ENCODE assay signal across 9 cellular contexts in genomic region chr1:112701227-112702066, GRCh38. TPM values are rescaled to one million over a fixed set of nuclear protein-coding genes. Genes with fewer than 3 reads are reported as not detected.
A peak's percentile ranks its signal among the peaks of the same experiment; 100 is the strongest.
DNase-seq lines count a peak whose midpoint lies in the region; ATAC-seq and TF ChIP-seq lines count a peak whose summit lies in the region.
"Had no signal": no experiment of that assay in that cellular context is flagged by ENCODE, and none has a peak within 500 bp of the region (broad histone marks: within the 10 kb centered on the region; RNA-seq: fewer than 3 reads in every experiment).

No MANE protein-coding gene starts in this region.

- peak overlapping the region in 1 of 2 experiments; percentile 82 for H3K14ac ChIP-seq in mesenchymal stem cell (ENCODE audit: low read length in 2 of 2)

- H2AK5ac ChIP-seq in mesenchymal stem cell (ENCODE audit: low read length, severe bottlenecking) = peak overlapping the region; percentile 82

- H3K27ac ChIP-seq in ascending aorta (peak overlapping the region; percentile 99), mesenchymal stem cell (ENCODE audit: low read length, poor library complexity, severe bottlenecking) (peak overlapping the region; percentile 89), testis (peak overlapping the region; percentile 93)

- H3K18ac ChIP-seq in mesenchymal stem cell (ENCODE audit: low read depth in 1 of 2, low read length in 2 of 2) = peak overlapping the region; percentile 65 to 78

- no peaks in the 10 kb centered on the region for H3K9me3 Mint-ChIP-seq in T-helper 2 cell treated with Interferon-gamma antibody and Interleukin-4, amounts not matched to agents 5 μg/mL and 100 μg/mL, for 36 hours

- peak overlapping the region in 1 of 2 experiments; percentile 55 for H2BK12ac ChIP-seq in mesenchymal stem cell (ENCODE audit: low read length in 2 of 2)

- peak overlapping the region; percentile 62 for H3K9ac ChIP-seq in mesenchymal stem cell (ENCODE audit: low read length)

- TF ChIP-seq POLR2A in testis (IDR thresholded peaks at IDR 0.05) = no peak

- no peaks in the 10 kb centered on the region for H3K27me3 Mint-ChIP-seq in T-helper 2 cell treated with Interferon-gamma antibody and Interleukin-4, amounts not matched to agents 5 μg/mL and 100 μg/mL, for 36 hours (ENCODE audit: low read depth)

- TF ChIP-seq CTCF in ascending aorta (IDR thresholded peaks at IDR 0.05) (no peak), testis (IDR thresholded peaks at IDR 0.05) (no peak)

- no peak overlapping the region for H2AFZ ChIP-seq in mesenchymal stem cell (ENCODE audit: low read depth, low read length)

- intact Hi-C loops in ascending aorta (cut with DNase I) (loop anchor here (5.0 to 10.0 kb wide), 4 partner anchors 159 to 967 kb away; partner anchors contain the start of genes INKA2 and MAGI3), testis (cut with DNase I; ENCODE audit: low total_unique reads) (no loop called here)

- 74% methylated on average over 17 of the region's 17 CpGs for WGBS in mesenchymal stem cell
- 49 to 60% methylated on average over 10 to 17 of the region's 17 CpGs for WGBS in testis, 2 donors

- no peak for DNase-seq in T-helper 2 cell treated with Interferon-gamma antibody and Interleukin-4, amounts not matched to agents 5 μg/mL and 100 μg/mL, for 36 hours (ENCODE audit: low spot score)
- no peak for DNase-seq in T-helper 2 cell
- no peak for DNase-seq in ascending aorta (ENCODE audit: low spot score in 2 of 2)
- no peak for DNase-seq in mesenchymal stem cell
- DNase-seq in testis = no peak
- no peak for DNase-seq in DMS114 treated with DMSO at 0.1 percent for 48 hours (lab: John Stamatoyannopoulos, UW; ENCODE audit: unreplicated experiment)
- DNase-seq in kidney glomerular epithelial cell (lab: John Stamatoyannopoulos, UW) = no peak
- DNase-seq: NCI-H524 treated with DMSO at 0.1 percent for 48 hours had no signal

- H3K36me3 Mint-ChIP-seq in T-helper 2 cell treated with Interferon-gamma antibody and Interleukin-4, amounts not matched to agents 5 μg/mL and 100 μg/mL, for 36 hours (ENCODE audit: low read depth) = peaks cover 37% of the 10 kb centered on the region

- H3K4me1 Mint-ChIP-seq in T-helper 2 cell treated with Interferon-gamma antibody and Interleukin-4, amounts not matched to agents 5 μg/mL and 100 μg/mL, for 36 hours (ENCODE audit: low read depth) = peaks cover 61% of the 10 kb centered on the region

- no peak overlapping the region for H3K23ac ChIP-seq in mesenchymal stem cell (ENCODE audit: low read length in 2 of 2)

- peak overlapping the region; percentile 81 for H4K8ac ChIP-seq in mesenchymal stem cell (ENCODE audit: low read length)

- H3K4me3 Mint-ChIP-seq in T-helper 2 cell treated with Interferon-gamma antibody and Interleukin-4, amounts not matched to agents 5 μg/mL and 100 μg/mL, for 36 hours = peak overlapping the region; percentile 59

- peak overlapping the region; percentile 35 to 57 for H3K4ac ChIP-seq in mesenchymal stem cell (ENCODE audit: low read depth in 1 of 2, low read length in 2 of 2)

- H2BK15ac ChIP-seq in mesenchymal stem cell (ENCODE audit: low read depth, poor library complexity, severe bottlenecking) = peak overlapping the region; percentile 29

- H3K4me3 ChIP-seq in ascending aorta (peak overlapping the region in 1 of 2 donors; percentile 0), mesenchymal stem cell (ENCODE audit: insufficient read depth in 1 of 2, low read depth in 1 of 2, low read length in 2 of 2) (no peak overlapping the region), testis (no peak overlapping the region)

- H3K27me3 ChIP-seq in ascending aorta (no peaks in the 10 kb centered on the region), mesenchymal stem cell (ENCODE audit: control insufficient read depth in 1 of 2, insufficient read depth in 1 of 2, low read length in 2 of 2) (no peaks in the 10 kb centered on the region), testis (no peaks in the 10 kb centered on the region)

- H2BK5ac ChIP-seq in mesenchymal stem cell (ENCODE audit: low read depth, low read length, poor library complexity, severe bottlenecking) = no peak overlapping the region

- H3K79me1 ChIP-seq in mesenchymal stem cell (replicated peaks; ENCODE audit: low read length, poor library complexity, severe bottlenecking) = peaks cover 1% of the 10 kb centered on the region

- H3K4me1 ChIP-seq in ascending aorta (peaks cover 28 to 45% of the 10 kb centered on the region in 2 donors), mesenchymal stem cell (ENCODE audit: control insufficient read depth, insufficient read depth, low read depth, low read length) (peaks cover 57% of the 10 kb centered on the region), testis (peaks cover 78% of the 10 kb centered on the region)

- no peak overlapping the region for H3K4me2 ChIP-seq in mesenchymal stem cell (ENCODE audit: low read length, poor library complexity, severe bottlenecking)

- no peaks in the 10 kb centered on the region for H3K9me3 ChIP-seq in ascending aorta
- no peaks in the 10 kb centered on the region for H3K9me3 ChIP-seq in mesenchymal stem cell (ENCODE audit: control insufficient read depth, low read length)
- no peaks in the 10 kb centered on the region for H3K9me3 ChIP-seq in testis

- peak overlapping the region; percentile 91 for H3K27ac Mint-ChIP-seq in T-helper 2 cell treated with Interferon-gamma antibody and Interleukin-4, amounts not matched to agents 5 μg/mL and 100 μg/mL, for 36 hours

- H4K91ac ChIP-seq in mesenchymal stem cell (ENCODE audit: low read length) = peak overlapping the region; percentile 30

- H3K36me3 ChIP-seq in ascending aorta (peaks cover 47 to 52% of the 10 kb centered on the region in 2 donors), mesenchymal stem cell (ENCODE audit: control insufficient read depth in 1 of 2, insufficient read depth in 2 of 2, low read depth in 1 of 2, low read length in 2 of 2) (peaks cover 64 to 66% of the 10 kb centered on the region in 2 experiments), testis (ENCODE audit: low read depth, missing control alignments) (no peaks in the 10 kb centered on the region)

- ATAC-seq in HG02981 (IDR thresholded peaks at IDR 0.05; ENCODE audit: unreplicated experiment) = no peak

- H2BK120ac ChIP-seq in mesenchymal stem cell (ENCODE audit: low read depth, low read length) = peak overlapping the region; percentile 50

RNA-seq across cellular contexts. Expression of gene RHOC, which starts 5.5 kb away (rescaled TPM):
- 379 TPM for total RNA-seq in ascending aorta
- 509 TPM for polyA plus RNA-seq in mesenchymal stem cell (2013, experiment 1 of 2)
- polyA plus RNA-seq in mesenchymal stem cell (2013, experiment 2 of 2) = 495 TPM
- total RNA-seq in testis = 100 to 1,000 TPM; 191 to 294 TPM
- 225 TPM for polyA plus RNA-seq in testis (ENCODE audit: insufficient read depth, low read depth, low replicate concordance)

RNA-seq across cellular contexts. Expression of gene PPM1J, which starts 13.7 kb away (rescaled TPM):
- total RNA-seq in ascending aorta (10.0 TPM), testis (10 to 100 TPM; 45.5 to 88.7 TPM)
- polyA plus RNA-seq in mesenchymal stem cell (2013, experiment 1 of 2) = 0.90 TPM
- 0.93 TPM for polyA plus RNA-seq in mesenchymal stem cell (2013, experiment 2 of 2)
- polyA plus RNA-seq in testis (ENCODE audit: insufficient read depth, low read depth, low replicate concordance) = 69.5 TPM

RNA-seq across cellular contexts. Expression of gene MOV10, which starts 27.0 kb away (rescaled TPM):
- 69.5 TPM for total RNA-seq in ascending aorta
- 62.1 TPM for polyA plus RNA-seq in mesenchymal stem cell (2013, experiment 1 of 2)
- polyA plus RNA-seq in mesenchymal stem cell (2013, experiment 2 of 2) = 60.3 TPM
- total RNA-seq in testis = 100 to 1,000 TPM; 240 to 245 TPM
- 137 TPM for polyA plus RNA-seq in testis (ENCODE audit: insufficient read depth, low read depth, low replicate concordance)
